15 cellular contexts compared by ENCODE assay signal in genomic region chr15:95247068-95247984, GRCh38.
DNase-seq lines count a peak whose midpoint lies in the region.
"Had no signal": no experiment of that assay in that cellular context is flagged by ENCODE, and none has a peak within 500 bp of the region (broad histone marks: within the 10 kb centered on the region; RNA-seq: fewer than 3 reads in every experiment).

No MANE protein-coding gene starts in this region.

- H3K4me3 ChIP-seq in ACC112 (ENCODE audit: low read depth, low read length): no peak overlapping the region; the same call in 1 of the 2 replicates
- no peak overlapping the region for H3K4me3 ChIP-seq in effector memory CD4-positive, alpha-beta T cell (ENCODE audit: insufficient read depth, low read depth, low read length, poor library complexity, severe bottlenecking)
- H3K4me3 ChIP-seq: esophagus muscularis mucosa, upper lobe of left lung had no signal

- no peaks in the 10 kb centered on the region for H3K27me3 ChIP-seq in ACC112 (ENCODE audit: insufficient read depth, low read length)
- no peaks in the 10 kb centered on the region for H3K27me3 ChIP-seq in effector memory CD4-positive, alpha-beta T cell (replicated peaks; ENCODE audit: control insufficient read depth, insufficient read depth, low read length, poor library complexity, severe bottlenecking)
- H3K27me3 ChIP-seq: esophagus muscularis mucosa, upper lobe of left lung had no signal

- no peak overlapping the region for H2AFZ ChIP-seq in ACC112 (ENCODE audit: low read length, unreplicated experiment)

- H3K36me3 ChIP-seq in ACC112 (ENCODE audit: insufficient read depth, low read length): no peaks in the 10 kb centered on the region
- no peaks in the 10 kb centered on the region for H3K36me3 ChIP-seq in effector memory CD4-positive, alpha-beta T cell (ENCODE audit: control insufficient read depth, insufficient read depth, low read length)
- H3K36me3 ChIP-seq: esophagus muscularis mucosa, upper lobe of left lung, WERI-Rb-1 had no signal

- DNase-seq in HPDE6-E6E7 (ENCODE audit: extremely low spot score) (peak; percentile 91), astrocyte of the hippocampus (ENCODE audit: low read depth, low spot score) (peak; percentile 89), kidney glomerular epithelial cell (lab: John Stamatoyannopoulos, UW) (peak; percentile 89), anterior cingulate cortex (lab: John Stamatoyannopoulos, UW) (no peak), superior temporal gyrus (ENCODE audit: extremely low spot score) (no peak), NCI-H69 (lab: John Stamatoyannopoulos, UW) (no peak)
- no peak for DNase-seq in effector memory CD4-positive, alpha-beta T cell
- DNase-seq: activated naive CD4-positive, alpha-beta T cell treated with anti-CD3 and anti-CD28 coated beads for 36 hours; CD4-positive, CD25-positive, alpha-beta regulatory T cell; NCI-H748 treated with DMSO at 0.1 percent for 48 hours; stimulated activated CD4-positive, alpha-beta T cell treated with anti-CD3 and anti-CD28 coated beads, Interleukin-4, amount 100 ng/mL, for 24 hours; upper lobe of left lung; WERI-Rb-1 had no signal

- H3K27ac ChIP-seq in ACC112 (ENCODE audit: low read depth, low read length): peak overlapping the region; percentile 56
- no peak overlapping the region for H3K27ac ChIP-seq in effector memory CD4-positive, alpha-beta T cell (ENCODE audit: insufficient read depth, low read length, poor library complexity, severe bottlenecking)
- H3K27ac ChIP-seq: esophagus muscularis mucosa, upper lobe of left lung, WERI-Rb-1 had no signal

- no peaks in the 10 kb centered on the region for H3K79me2 ChIP-seq in ACC112 (ENCODE audit: control insufficient read depth, insufficient read depth, low read length, unreplicated experiment)

- H3K4me1 ChIP-seq in ACC112 (ENCODE audit: control insufficient read depth, insufficient read depth, low read length, unreplicated experiment): peaks cover 13% of the 10 kb centered on the region
- no peaks in the 10 kb centered on the region for H3K4me1 ChIP-seq in effector memory CD4-positive, alpha-beta T cell (ENCODE audit: control insufficient read depth, insufficient read depth, low read length, poor library complexity, severe bottlenecking)
- H3K4me1 ChIP-seq: upper lobe of left lung had no signal

- H3K9me3 ChIP-seq in effector memory CD4-positive, alpha-beta T cell (ENCODE audit: control insufficient read depth, low read length): no peaks in the 10 kb centered on the region
- H3K9me3 ChIP-seq: esophagus muscularis mucosa, upper lobe of left lung had no signal

Comparison
In these comparisons a context has a peak if more than half of its experiments do, and no peak if none do; other contexts are left out.
1. DNase-seq: peak in HPDE6-E6E7 (single experiment), astrocyte of the hippocampus (single experiment) and kidney glomerular epithelial cell (single experiment); none in effector memory CD4-positive, alpha-beta T cell (0 of 3), anterior cingulate cortex (0 of 58), superior temporal gyrus (single experiment) and NCI-H69 (single experiment).